In genomic region chr7:107976620-107977019, GRCh38 we compare ENCODE assay signal across 20 cellular contexts. TPM values are rescaled to one million over a fixed set of nuclear protein-coding genes. Genes with fewer than 3 reads are reported as not detected.
DNase-seq lines count a peak whose midpoint lies in the region; ATAC-seq, FAIRE-seq and TF ChIP-seq lines count a peak whose summit lies in the region.
"Had no signal": no experiment of that assay in that cellular context is flagged by ENCODE, and none has a peak within 500 bp of the region (broad histone marks: within the 10 kb centered on the region; RNA-seq: fewer than 3 reads in every experiment).

No MANE protein-coding gene starts in this region.

- H3K27me3 ChIP-seq in Panc1 (ENCODE audit: control insufficient read depth, insufficient read depth, low read length) = no peaks in the 10 kb centered on the region
- H3K27me3 ChIP-seq in GM12878 (replicated peaks in 1 of 2; ENCODE audit: control insufficient read depth in 2 of 2, insufficient read depth in 2 of 2, low read length in 1 of 2) = peaks cover 0 to 1% of the 10 kb centered on the region in 2 experiments; a peak in 2 of 4 replicates
- no peaks in the 10 kb centered on the region for H3K27me3 ChIP-seq in gastroesophageal sphincter
- H3K27me3 ChIP-seq: BE2C had no signal

- H3K27ac ChIP-seq in Panc1 (ENCODE audit: low read length) (0 out of 2 replicates have a peak overlapping the region, but pooled peaks have one; percentile 3), GM12878 (ENCODE audit: control insufficient read depth, insufficient read depth) (no peak overlapping the region), gastroesophageal sphincter (peak overlapping the region in 3 of 4 donors; percentile 6 to 51 (median 16))
- H3K27ac ChIP-seq: A549, C4-2B, GM23248 had no signal

- no peak for TF ChIP-seq RAD21 in GM12878 (IDR thresholded peaks at IDR 0.05; ENCODE audit: insufficient read depth, low read depth, low read length)

- H3K4me1 ChIP-seq in Panc1 (ENCODE audit: control insufficient read depth, insufficient read depth, low read length) (no peaks in the 10 kb centered on the region; the same call in 1 of the 2 replicates), GM12878 (ENCODE audit: control insufficient read depth, insufficient read depth, low read length) (no peaks in the 10 kb centered on the region), gastroesophageal sphincter (peaks cover 6 to 53% (median 12%) of the 10 kb centered on the region in 3 donors)
- H3K4me1 ChIP-seq: A549, BE2C had no signal

- no peak for TF ChIP-seq CTCF in Panc1 (IDR thresholded peaks at IDR 0.05)
- no peak for TF ChIP-seq CTCF in GM12878 (IDR thresholded peaks at IDR 0.05 in 2 of 3, conservative IDR thresholded peaks at IDR 0.05 in 1 of 3; ENCODE audit: control insufficient read depth in 2 of 3, extremely low read depth in 1 of 3, insufficient read depth in 1 of 3, low read depth in 3 of 3, low read length in 3 of 3)
- TF ChIP-seq CTCF in gastroesophageal sphincter (IDR thresholded peaks at IDR 0.05) = no peak

- H2AFZ ChIP-seq in GM12878 (ENCODE audit: control insufficient read depth, low read depth, low read length) = no peak overlapping the region
- H2AFZ ChIP-seq: GM23248 had no signal

- DNase-seq in Panc1 (ENCODE audit: low read depth, low spot score) (no peak), GM12878 (ENCODE audit: low read depth, low spot score) (no peak), occipital lobe (lab: John Stamatoyannopoulos, UW) (no peak)
- no peak for DNase-seq in stimulated activated effector memory CD8-positive, alpha-beta T cell treated with anti-CD3 and anti-CD28 coated beads, Interleukin-12 subunit alpha, Interleukin-12 subunit beta, amount 100 ng/mL, for 72 hours (ENCODE audit: low spot score in 2 of 2)
- DNase-seq: BE2C; CD4-positive, alpha-beta memory T cell; DMS153; DMS79 treated with DMSO at 0.1 percent for 48 hours; EL; GM23248; H7 had no signal

- POLR2A ChIA-PET in Panc1 (lab: Charles Lee) (no interaction called here), GM12878 (lab: Charles Lee) (no interaction called here)

- H3K79me2 ChIP-seq in GM12878 (ENCODE audit: control insufficient read depth, insufficient read depth, low read length) = no peaks in the 10 kb centered on the region

- ATAC-seq in Panc1 (peak; percentile 63; the same call in 1 of the 2 replicates), GM12878 (no peak), gastroesophageal sphincter (no peak), GM19035 (IDR thresholded peaks at IDR 0.05; ENCODE audit: unreplicated experiment) (no peak), GM18517 (IDR thresholded peaks at IDR 0.05; ENCODE audit: unreplicated experiment) (no peak)
- ATAC-seq in stimulated activated effector memory CD8-positive, alpha-beta T cell treated with anti-CD3 and anti-CD28 coated beads, Interleukin-12 subunit alpha, Interleukin-12 subunit beta, amount 100 ng/mL, for 72 hours = peak; percentile 43

- SMC1A ChIA-PET in GM12878 (lab: Charles Lee; ENCODE audit: uncharacterized antibody, unreplicated experiment) = no interaction called here

- no peak overlapping the region for H3K27ac Mint-ChIP-seq in stimulated activated effector memory CD8-positive, alpha-beta T cell treated with anti-CD3 and anti-CD28 coated beads, Interleukin-12 subunit alpha, Interleukin-12 subunit beta, amount 100 ng/mL, for 72 hours
- H3K27ac Mint-ChIP-seq: CD4-positive, alpha-beta memory T cell; IgD-negative memory B cell had no signal

- no peak overlapping the region for H3K4me2 ChIP-seq in GM12878 (ENCODE audit: control insufficient read depth, insufficient read depth)
- H3K4me2 ChIP-seq: A549 had no signal

- H3K9me3 ChIP-seq in Panc1 (ENCODE audit: control insufficient read depth, insufficient read depth, low read depth, low read length) = no peaks in the 10 kb centered on the region
- no peaks in the 10 kb centered on the region for H3K9me3 ChIP-seq in GM12878 (replicated peaks; ENCODE audit: control insufficient read depth, insufficient read depth, low read length)
- H3K9me3 ChIP-seq in gastroesophageal sphincter = no peaks in the 10 kb centered on the region
- H3K9me3 ChIP-seq: A549, BE2C had no signal

- 79% methylated on average over 1 of the region's 1 CpG for WGBS in GM12878 (ENCODE audit: insufficient coverage, insufficient replicate concordance, low lambda C conversion rate, missing lambda C conversion rate)
- WGBS in gastroesophageal sphincter (ENCODE audit: low coverage in 1 of 2), 2 donors = 8 to 100% methylated on average over 1 of the region's 1 CpG

- no TSS peak for BruUV-seq in Panc1 (replicated peaks; lab: Mats Ljungman, UMichigan)
- no TSS peak for BruUV-seq in GM12878 (replicated peaks; lab: Mats Ljungman, UMichigan)

- no peak overlapping the region for H3K9ac ChIP-seq in GM12878 (ENCODE audit: control insufficient read depth, insufficient read depth, low read length)
- H3K9ac ChIP-seq: GM23248 had no signal

- TF ChIP-seq POLR2A in GM12878 (IDR thresholded peaks at IDR 0.05; ENCODE audit: low read depth, low read length) (no peak), gastroesophageal sphincter (IDR thresholded peaks at IDR 0.05) (no peak)

- no peaks in the 10 kb centered on the region for H3K9me3 Mint-ChIP-seq in stimulated activated effector memory CD8-positive, alpha-beta T cell treated with anti-CD3 and anti-CD28 coated beads, Interleukin-12 subunit alpha, Interleukin-12 subunit beta, amount 100 ng/mL, for 72 hours
- H3K9me3 Mint-ChIP-seq: CD4-positive, alpha-beta memory T cell; IgD-negative memory B cell had no signal

- no peaks in the 10 kb centered on the region for H3K4me1 Mint-ChIP-seq in stimulated activated effector memory CD8-positive, alpha-beta T cell treated with anti-CD3 and anti-CD28 coated beads, Interleukin-12 subunit alpha, Interleukin-12 subunit beta, amount 100 ng/mL, for 72 hours
- H3K4me1 Mint-ChIP-seq: CD4-positive, alpha-beta memory T cell; IgD-negative memory B cell had no signal

- H3K36me3 ChIP-seq in Panc1 (ENCODE audit: control insufficient read depth, insufficient read depth, low read length) (peaks cover 43% of the 10 kb centered on the region), GM12878 (ENCODE audit: control insufficient read depth in 2 of 2, insufficient read depth in 2 of 2, low read length in 1 of 2) (no peaks in the 10 kb centered on the region), gastroesophageal sphincter (peaks cover 0 to 79% of the 10 kb centered on the region in 2 donors)

- FAIRE-seq in GM12878 (lab: Jason Lieb, UNC) = peak; percentile 38
- FAIRE-seq: A549, D721Med, G401.6, GM12892 had no signal

- intact Hi-C loops in Panc1 (cut with micrococcal nuclease; ENCODE audit: unreplicated experiment) (no loop called here), GM12878 (cut with micrococcal nuclease; ENCODE audit: unreplicated experiment) (no loop called here)

- CTCF ChIA-PET in Panc1 (lab: Charles Lee) (no interaction called here), GM12878 (lab: Yijun Ruan, JAX) (no interaction called here)

- in situ Hi-C loops in Panc1 (cut with HindIII; ENCODE audit: low pct_unique_long_range_greater_than_20kb, low sequenced_read_pairs) (no loop called here), GM12878 (cut with MboI) (no loop called here)

- H3K36me3 Mint-ChIP-seq in stimulated activated effector memory CD8-positive, alpha-beta T cell treated with anti-CD3 and anti-CD28 coated beads, Interleukin-12 subunit alpha, Interleukin-12 subunit beta, amount 100 ng/mL, for 72 hours = no peaks in the 10 kb centered on the region
- H3K36me3 Mint-ChIP-seq: CD4-positive, alpha-beta memory T cell; IgD-negative memory B cell had no signal

- H3K4me3 Mint-ChIP-seq in stimulated activated effector memory CD8-positive, alpha-beta T cell treated with anti-CD3 and anti-CD28 coated beads, Interleukin-12 subunit alpha, Interleukin-12 subunit beta, amount 100 ng/mL, for 72 hours = no peak overlapping the region
- H3K4me3 Mint-ChIP-seq: CD4-positive, alpha-beta memory T cell; IgD-negative memory B cell had no signal

- RAD21 ChIA-PET in GM12878 (lab: Charles Lee; ENCODE audit: unreplicated experiment) = no interaction called here

- no peaks in the 10 kb centered on the region for H4K20me1 ChIP-seq in GM12878 (ENCODE audit: control insufficient read depth, insufficient read depth)

- H3K4me3 ChIP-seq in Panc1 (ENCODE audit: low read depth in 2 of 2, low read length in 2 of 2) (no peak overlapping the region), GM12878 (no peak overlapping the region), gastroesophageal sphincter (no peak overlapping the region)
- H3K4me3 ChIP-seq: A549, GM23248 had no signal

- TF ChIP-seq EP300 in GM12878 (IDR thresholded peaks at IDR 0.05; ENCODE audit: borderline replicate concordance in 1 of 2, control insufficient read depth in 1 of 2, low read depth in 2 of 2, low read length in 2 of 2) = no peak
- TF ChIP-seq EP300 in gastroesophageal sphincter (IDR thresholded peaks at IDR 0.05) = no peak

TF ChIP-seq in GM12878, 131 proteins besides CTCF, POLR2A, EP300 and RAD21 (continues in another document):
- no peak for TF ChIP-seq ZNF217 (IDR thresholded peaks at IDR 0.05)

RNA-seq across cellular contexts. Expression of gene LAMB1, which starts 26.3 kb away (rescaled TPM):
- total RNA-seq in Panc1 (2021; ENCODE audit: unreplicated experiment) = 204 TPM
- polyA plus RNA-seq in Panc1 (2012; ENCODE audit: insufficient read length) = 141 TPM
- 0.13 and 0.24 TPM in 2 replicates for total RNA-seq in GM12878 (2013; cell fraction: nucleolus; rRNA removed)
- not detected in 2 replicates for total RNA-seq in GM12878 (2014; rRNA removed)
- total RNA-seq in GM12878 (2014; rRNA removed; fragmentation: Illumina TruSeq; extraction: Trizol) = not detected in 2 replicates
- 0.48 and 0.77 TPM in 2 replicates for total RNA-seq in GM12878 (2021)
- 0.73 TPM for polyA plus RNA-seq in GM12878 (2011; ENCODE audit: low read depth)
- polyA plus RNA-seq in GM12878 (2011; rRNA removed) = 0.08 and 0.12 TPM in 2 replicates
- polyA plus RNA-seq in GM12878 (2011; cell fraction: cytosol; rRNA removed) = 0.03 and 0.05 TPM in 2 replicates
- 0.12 and 0.38 TPM in 2 replicates for polyA plus RNA-seq in GM12878 (2011; cell fraction: nucleus; rRNA removed)
- polyA plus RNA-seq in GM12878 (2012) = 0.44 and 0.81 TPM in 2 replicates
- not detected in 2 replicates for polyA plus RNA-seq in GM12878 (2014; fragmentation: Illumina TruSeq; extraction: Trizol)
- 1 to 10 TPM in 1 of 2 experiments, under 1 TPM in 1; 0.05 to 1.7 TPM for polyA plus RNA-seq in GM12878 (2014; fragmentation: Nextera tagmentation; extraction: Ambion mirVana)
- polyA plus RNA-seq in GM12878 (2014; rRNA removed) = not detected in 2 replicates
- 1 to 10 TPM; 1.6 to 2.2 TPM for polyA plus RNA-seq in GM12878 (2016; fragmentation: Nextera tagmentation; extraction: Ambion mirVana)
- polyA minus RNA-seq in GM12878 (2011; rRNA and poly(A)+ RNA removed) = 0.10 TPM in 1 of 2 replicates, not detected in the other
- 0.67 and 5.0 TPM in 2 replicates for polyA minus RNA-seq in GM12878 (2011; cell fraction: cytosol; rRNA and poly(A)+ RNA removed)
- 0.48 and 0.77 TPM in 2 replicates for polyA minus RNA-seq in GM12878 (2011; cell fraction: nucleus; rRNA and poly(A)+ RNA removed)
- 100 to 1,000 TPM; 130 to 193 (median 179) TPM for total RNA-seq in gastroesophageal sphincter
- total RNA-seq in occipital lobe = 31.4 TPM
- total RNA-seq: CD4-positive, alpha-beta memory T cell had no signal
- polyA plus RNA-seq: IgD-negative memory B cell had no signal

Comparison
In these comparisons a context has a peak if more than half of its experiments do, and no peak if none do; other contexts are left out.
1. ATAC-seq: peak in Panc1 (single experiment) and stimulated activated effector memory CD8-positive, alpha-beta T cell treated with anti-CD3 and anti-CD28 coated beads, Interleukin-12 subunit alpha, Interleukin-12 subunit beta, amount 100 ng/mL, for 72 hours (single experiment); none in GM12878 (single experiment), gastroesophageal sphincter (single experiment), GM19035 (single experiment) and GM18517 (single experiment).
2. RNA of gene LAMB1, which starts 26.3 kb away (total RNA-seq): 204 TPM in Panc1 (single experiment), 130 to 193 TPM in gastroesophageal sphincter and 31.4 TPM in occipital lobe (single experiment); 0.13 to 0.77 TPM in GM12878; every median in the first group is over 10 times any median in the second.